ENCODE assay signal across 8 cellular contexts in the genomic region with DNA sequence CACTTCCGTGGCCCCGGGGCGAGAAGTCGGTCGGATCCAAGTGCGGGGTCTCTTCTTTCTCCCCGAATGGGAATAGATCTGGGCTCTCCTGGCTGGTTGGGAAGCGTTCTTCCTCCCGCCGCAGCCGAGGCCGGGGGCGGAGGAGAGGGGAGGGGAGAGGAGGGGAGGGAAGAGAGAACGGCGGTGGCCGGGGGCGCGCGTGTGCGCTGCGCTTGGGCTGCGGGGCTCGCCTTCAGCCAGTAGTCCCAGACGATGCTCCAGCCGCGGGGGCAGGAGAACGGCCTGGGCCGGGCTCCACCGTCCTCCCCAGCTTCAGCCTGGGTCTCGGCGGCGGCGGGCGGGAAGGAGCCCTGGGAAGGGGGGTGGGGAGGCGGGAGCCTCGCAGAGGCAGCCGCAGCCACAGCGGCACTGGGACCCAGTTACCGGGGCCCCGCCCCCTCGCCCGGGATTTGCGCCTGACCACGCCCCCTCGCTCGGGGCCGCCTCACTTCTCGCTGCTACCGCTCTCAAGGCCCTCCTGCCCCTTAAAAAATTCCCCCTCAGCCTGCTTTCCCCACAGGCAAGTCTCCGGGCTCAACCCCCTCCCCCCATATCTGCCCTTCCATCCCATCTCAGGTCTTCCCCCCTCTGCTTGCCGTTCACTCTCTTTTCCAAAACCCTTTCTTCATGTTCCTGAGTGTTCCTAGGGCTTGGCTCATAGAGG. TPM values are rescaled to one million over a fixed set of nuclear protein-coding genes. Genes with fewer than 3 reads are reported as not detected.
DNase-seq lines count a peak whose midpoint lies in the region; ATAC-seq and TF ChIP-seq lines count a peak whose summit lies in the region.

TSS of gene FGD1 (minus strand) at position 421 of the 703 bp plus-strand sequence. CDS start 802 bp downstream, outside the sequence.

- peak within 1 kb of the TSS; percentile 19 for H2AK5ac ChIP-seq in trophoblast cell (ENCODE audit: low read length)

- peak within 1 kb of the TSS; percentile 89 for H3K4ac ChIP-seq in trophoblast cell (ENCODE audit: low read depth, low read length)

- peaks cover 14% of the 10 kb centered on the region for H3K79me1 ChIP-seq in trophoblast cell (ENCODE audit: low read length)

- peak within 1 kb of the TSS; percentile 49 for H2BK12ac ChIP-seq in trophoblast cell (ENCODE audit: low read length)

- H3K14ac ChIP-seq in trophoblast cell (ENCODE audit: low read length): peak within 1 kb of the TSS; percentile 81

- H3K79me2 ChIP-seq in trophoblast cell (ENCODE audit: control insufficient read depth, insufficient read depth, low read length, poor library complexity): peaks cover 11% of the 10 kb centered on the region

- intact Hi-C loops in adrenal gland (cut with DNase I): no loop called here
- intact Hi-C loops in heart left ventricle (cut with DNase I): loop anchor here in 1 of 10 donors (5.0 kb wide), 1 partner anchor 36 kb away; the partner anchor contains the start of gene GNL3L
- intact Hi-C loops in aorta (cut with DNase I): loop anchor here in 1 of 2 donors (2.0 kb wide), 1 partner anchor 35 kb away; the partner anchor contains the start of gene GNL3L

- no peak for DNase-seq in BJ (ENCODE audit: low read depth)
- no peak for DNase-seq in HL-60 (ENCODE audit: low read depth in 1 of 2, low spot score in 1 of 2)
- peak; percentile 70 for DNase-seq in RPMI7951 (ENCODE audit: low read depth)
- DNase-seq in adrenal gland: peak; percentile 57 to 79 (median 74)
- peak; percentile 71 to 82 (median 78) for DNase-seq in heart left ventricle
- DNase-seq in trophoblast cell: peak in 1 of 2 donors; percentile 29
- peak; percentile 77 to 89 for DNase-seq in aorta

- TF ChIP-seq POLR2A in adrenal gland (IDR thresholded peaks at IDR 0.05) (peak in 1 of 2 donors; percentile 8), heart left ventricle (IDR thresholded peaks at IDR 0.05) (no peak)

- peak within 1 kb of the TSS; percentile 82 for H4K8ac ChIP-seq in trophoblast cell (ENCODE audit: low read depth, low read length)

- H4K12ac ChIP-seq in trophoblast cell (ENCODE audit: low read depth, low read length): peak within 1 kb of the TSS; percentile 77

- no peaks in the 10 kb centered on the region for H3K36me3 ChIP-seq in BJ (ENCODE audit: control insufficient read depth, insufficient read depth, low read length)
- H3K36me3 ChIP-seq in adrenal gland (replicated peaks in 1 of 2): no peaks in the 10 kb centered on the region
- H3K36me3 ChIP-seq in heart left ventricle: no peaks in the 10 kb centered on the region
- no peaks in the 10 kb centered on the region for H3K36me3 ChIP-seq in trophoblast cell (ENCODE audit: control insufficient read depth in 1 of 2, insufficient read depth in 2 of 2, low read length in 2 of 2)
- no peaks in the 10 kb centered on the region for H3K36me3 ChIP-seq in aorta (ENCODE audit: control insufficient read depth in 1 of 2, insufficient read depth in 2 of 2, low read length in 1 of 2)

- H3K9me3 ChIP-seq in adrenal gland (replicated peaks in 1 of 3): no peaks in the 10 kb centered on the region
- no peaks in the 10 kb centered on the region for H3K9me3 ChIP-seq in heart left ventricle
- no peaks in the 10 kb centered on the region for H3K9me3 ChIP-seq in trophoblast cell (ENCODE audit: insufficient read depth, low read depth, low read length)
- H3K9me3 ChIP-seq in aorta (ENCODE audit: control insufficient read depth, low read length): no peaks in the 10 kb centered on the region

- ATAC-seq in heart left ventricle: peak; percentile 83 to 94 (median 88)
- ATAC-seq in aorta (ENCODE audit: low FRiP score): peak; percentile 90
- ATAC-seq in GM18498 (IDR thresholded peaks at IDR 0.05; ENCODE audit: unreplicated experiment): no peak

- H3K4me1 ChIP-seq in adrenal gland (replicated peaks in 1 of 2): no peaks in the 10 kb centered on the region
- H3K4me1 ChIP-seq in heart left ventricle: peaks cover 0 to 17% (median 0%) of the 10 kb centered on the region in 12 donors
- peaks cover 3 to 5% of the 10 kb centered on the region in 2 experiments for H3K4me1 ChIP-seq in trophoblast cell (ENCODE audit: control insufficient read depth in 1 of 2, insufficient read depth in 2 of 2, low read length in 2 of 2)
- H3K4me1 ChIP-seq in aorta (ENCODE audit: control insufficient read depth in 1 of 2, insufficient read depth in 2 of 2, low read length in 2 of 2): peaks cover 0 to 2% of the 10 kb centered on the region in 2 donors

- H3K23ac ChIP-seq in trophoblast cell (ENCODE audit: low read length): no peak within 1 kb of the TSS

- H3K27me3 ChIP-seq in BJ (ENCODE audit: control insufficient read depth, insufficient read depth, low read length) (no peaks in the 10 kb centered on the region), HL-60 (ENCODE audit: insufficient read depth, poor library complexity, severe bottlenecking) (no peaks in the 10 kb centered on the region), adrenal gland (peaks cover 5% of the 10 kb centered on the region), heart left ventricle (peaks cover 0 to 24% (median 0%) of the 10 kb centered on the region in 9 donors), trophoblast cell (ENCODE audit: insufficient read depth, low read length) (no peaks in the 10 kb centered on the region), aorta (ENCODE audit: control insufficient read depth in 1 of 2, insufficient read depth in 2 of 2, low read length in 1 of 2) (no peaks in the 10 kb centered on the region)

- peak within 1 kb of the TSS; percentile 72 for H3K9ac ChIP-seq in trophoblast cell (ENCODE audit: low read length)

- CTCF ChIA-PET in BJ (lab: Yijun Ruan, JAX): no interaction called here

- TF ChIP-seq CTCF in BJ (IDR thresholded peaks at IDR 0.05; ENCODE audit: insufficient read depth, low read depth, low read length): no peak
- no peak for TF ChIP-seq CTCF in HL-60 (IDR thresholded peaks at IDR 0.05; ENCODE audit: insufficient read depth, low read length)
- no peak for TF ChIP-seq CTCF in adrenal gland (IDR thresholded peaks at IDR 0.05)
- TF ChIP-seq CTCF in heart left ventricle (IDR thresholded peaks at IDR 0.05): no peak

- H4K91ac ChIP-seq in trophoblast cell (ENCODE audit: low read depth, low read length): peak within 1 kb of the TSS; percentile 77

- H2BK5ac ChIP-seq in trophoblast cell (ENCODE audit: low read depth, low read length, poor library complexity): peak within 1 kb of the TSS; percentile 84

- H3K27ac ChIP-seq in HL-60 (replicated peaks) (no peak within 1 kb of the TSS), adrenal gland (peak within 1 kb of the TSS in 4 of 5 donors; percentile 27 to 72 (median 47)), heart left ventricle (peak within 1 kb of the TSS; percentile 31 to 80 (median 72)), trophoblast cell (ENCODE audit: low read depth, low read length) (peak within 1 kb of the TSS; percentile 25), aorta (ENCODE audit: low read depth in 1 of 2, low read length in 2 of 2) (peak within 1 kb of the TSS; percentile 34 to 89)

- H2BK120ac ChIP-seq in trophoblast cell (ENCODE audit: insufficient read depth, low read length, poor library complexity): peak within 1 kb of the TSS; percentile 62

- H3K4me2 ChIP-seq in trophoblast cell (ENCODE audit: low read length): peak within 1 kb of the TSS; percentile 71

- peak within 1 kb of the TSS; percentile 48 for H3K4me3 ChIP-seq in BJ (ENCODE audit: low read depth, low read length)
- peak within 1 kb of the TSS; percentile 29 for H3K4me3 ChIP-seq in HL-60 (replicated peaks; ENCODE audit: insufficient read depth, low read length)
- H3K4me3 ChIP-seq in adrenal gland: peak within 1 kb of the TSS in 2 of 4 donors; percentile 32 to 50
- H3K4me3 ChIP-seq in heart left ventricle: peak within 1 kb of the TSS; percentile 51 to 87 (median 64)
- H3K4me3 ChIP-seq in trophoblast cell (ENCODE audit: low read depth, low read length): peak within 1 kb of the TSS; percentile 72
- H3K4me3 ChIP-seq in aorta (ENCODE audit: low read length in 2 of 2): peak within 1 kb of the TSS; percentile 61 to 95

- H2AFZ ChIP-seq in trophoblast cell (ENCODE audit: insufficient read depth, low read length, poor library complexity): peak within 1 kb of the TSS; percentile 85

- POLR2A ChIA-PET in BJ (lab: Charles Lee): interaction anchor here (0.7 kb wide), 1 partner anchor 34 kb away, joined by 3 read pairs; the partner anchor contains the start of gene GNL3L

- H3K18ac ChIP-seq in trophoblast cell (ENCODE audit: low read length): peak within 1 kb of the TSS; percentile 98

- 2 to 37% (median 18%) methylated on average over 2 to 40 of the region's 51 CpGs for WGBS in adrenal gland, 4 donors
- WGBS in heart left ventricle, 4 donors: 0 to 33% (median 15%) methylated on average over 11 to 47 of the region's 51 CpGs
- no CpG with 5 or more reads among the region's 51 CpGs for WGBS in trophoblast cell (ENCODE audit: extremely low coverage, insufficient coverage, insufficient read length)
- 1 to 34% methylated on average over 18 to 51 of the region's 51 CpGs for WGBS in aorta, 2 donors

RNA-seq across cellular contexts. Expression of gene FGD1, which starts in this region (rescaled TPM):
- polyA plus RNA-seq in BJ (2011; rRNA removed) (3.5 and 5.6 TPM in 2 replicates), adrenal gland (10 to 100 TPM in 1 of 3 donors, 1 to 10 TPM in 2; 4.4 to 14.2 (median 8.6) TPM), heart left ventricle (1 to 10 TPM; 3.9 to 4.2 TPM), aorta (1 to 10 TPM; 1.0 to 5.8 TPM)
- polyA minus RNA-seq in BJ (2011; rRNA and poly(A)+ RNA removed): 3.8 and 6.8 TPM in 2 replicates
- 7.0 and 8.0 TPM in 2 replicates for total RNA-seq in RPMI7951 (2014; rRNA removed; shearing (Covaris generic))
- total RNA-seq in adrenal gland (10 to 100 TPM in 3 of 8 donors, 1 to 10 TPM in 5; 6.9 to 13.6 (median 9.5) TPM), heart left ventricle (1 to 10 TPM; 4.3 to 7.5 (median 6.7) TPM), aorta (10 to 100 TPM in 1 of 2 donors, 1 to 10 TPM in 1; 7.2 to 12.5 TPM)
- 14.1 and 15.3 TPM in 2 replicates for polyA plus RNA-seq in trophoblast cell (2013)

Comparison
In these comparisons a context has a peak if more than half of its experiments do, and no peak if none do; other contexts are left out.
1. DNase-seq: peak in RPMI7951 (single experiment), adrenal gland (7 of 7), heart left ventricle (5 of 5) and aorta (2 of 2); none in BJ (single experiment) and HL-60 (0 of 2).